Comparison of ENCODE assay signal across 11 cellular contexts in the genomic region with DNA sequence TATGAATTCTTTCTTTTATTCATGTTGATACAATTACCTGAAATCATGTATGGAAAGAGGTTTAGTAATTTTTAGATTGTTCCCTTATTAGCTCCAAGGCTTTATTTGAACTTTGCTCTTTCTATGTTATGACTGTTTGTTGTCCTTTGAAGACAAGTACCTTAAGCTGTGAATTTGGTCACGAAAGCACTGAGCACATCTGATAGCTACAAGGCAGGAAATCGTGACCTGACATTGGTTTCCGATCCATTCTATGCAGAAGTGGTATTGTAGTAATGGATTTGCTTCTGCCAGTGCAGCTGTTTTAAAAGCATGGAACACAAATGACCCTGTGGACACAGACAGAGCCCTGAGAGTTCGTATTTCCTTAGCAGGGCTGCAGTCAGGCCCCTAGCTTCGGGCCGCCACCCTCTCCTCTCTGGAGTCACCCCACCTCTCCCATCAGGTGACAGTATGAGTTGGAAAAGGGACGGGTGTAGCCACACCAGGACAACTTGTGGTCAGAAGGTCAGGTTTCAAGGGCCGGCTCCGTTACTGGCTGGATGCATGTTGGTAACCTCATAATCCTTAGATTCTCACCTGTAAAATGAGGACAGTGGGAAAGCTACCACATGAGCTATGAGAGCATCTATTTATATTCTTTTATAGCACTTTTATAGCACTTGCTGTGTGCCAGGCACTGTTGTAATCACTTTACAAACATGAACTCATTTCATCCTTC.
DNase-seq lines count a peak whose midpoint lies in the region; ATAC-seq, FAIRE-seq and TF ChIP-seq lines count a peak whose summit lies in the region.
"Had no signal": no experiment of that assay in that cellular context is flagged by ENCODE, and none has a peak within 500 bp of the region (broad histone marks: within the 10 kb centered on the region; RNA-seq: fewer than 3 reads in every experiment).

No MANE protein-coding gene starts in this region.

- no peaks in the 10 kb centered on the region for H3K27me3 ChIP-seq in GM23248 (replicated peaks; ENCODE audit: insufficient read depth)
- H3K27me3 ChIP-seq: neutrophil had no signal

- in situ Hi-C loops in GM23248 (cut with MboI): no loop called here

- H3K36me3 ChIP-seq in GM23248 (ENCODE audit: low read depth): no peaks in the 10 kb centered on the region
- H3K36me3 ChIP-seq: neutrophil had no signal

- H3K4me2 ChIP-seq in A549: peak overlapping the region; percentile 55
- no peak overlapping the region for H3K4me2 ChIP-seq in GM23248 (ENCODE audit: unreplicated experiment)

- peak overlapping the region; percentile 18 to 70; a peak in 4 of 6 replicates for H3K27ac ChIP-seq in A549
- no peak overlapping the region for H3K27ac ChIP-seq in GM23248
- H3K27ac ChIP-seq: neutrophil had no signal

- POLR2A ChIA-PET in A549 (lab: Yijun Ruan, JAX): no interaction called here
- POLR2A ChIA-PET in activated CD4-positive, alpha-beta memory T cell treated with anti-CD3 and anti-CD28 coated beads, Interleukin-2, amount 10 ng/mL, durations not matched to agents 7 days and 5 days (lab: Charles Lee): interaction anchor here (1.1 to 2.2 kb wide), 3 partner anchors 29 to 91 kb away, joined by 3 to 8 read pairs (median 7); partner anchors contain the start of gene SPATS2L

- H3K9me3 ChIP-seq in A549 (no peaks in the 10 kb centered on the region), GM23248 (ENCODE audit: low read depth) (no peaks in the 10 kb centered on the region)
- H3K9me3 ChIP-seq: neutrophil had no signal

- no peak overlapping the region for H2AFZ ChIP-seq in GM23248

- no peaks in the 10 kb centered on the region for H3K9me3 Mint-ChIP-seq in activated CD4-positive, alpha-beta memory T cell treated with anti-CD3 and anti-CD28 coated beads, Interleukin-2, amount 10 ng/mL, durations not matched to agents 7 days and 5 days
- H3K9me3 Mint-ChIP-seq: stimulated activated naive CD8-positive, alpha-beta T cell treated with anti-CD3 and anti-CD28 coated beads, Interleukin-15, Interleukin-2, amounts not matched to agents 100 ng/mL and 50 ng/mL, for 24 hours had no signal

- H3K4me3 ChIP-seq in A549 (no peak overlapping the region), GM23248 (no peak overlapping the region)

- peaks cover 81% of the 10 kb centered on the region for H3K4me1 Mint-ChIP-seq in activated CD4-positive, alpha-beta memory T cell treated with anti-CD3 and anti-CD28 coated beads, Interleukin-2, amount 10 ng/mL, durations not matched to agents 7 days and 5 days

- CTCF ChIA-PET in A549 (lab: Yijun Ruan, JAX): interaction anchor here (0.6 to 1.0 kb wide), 3 partner anchors 9 to 240 kb away, joined by 3 read pairs; no protein-coding TSS in a partner anchor
- CTCF ChIA-PET in activated CD4-positive, alpha-beta memory T cell treated with anti-CD3 and anti-CD28 coated beads, Interleukin-2, amount 10 ng/mL, durations not matched to agents 7 days and 5 days (lab: Charles Lee): interaction anchor here (1.2 to 1.7 kb wide), 2 partner anchors 105 to 107 kb away, joined by 3 to 4 read pairs; no protein-coding TSS in a partner anchor

- no peak for TF ChIP-seq CTCF in A549 (IDR thresholded peaks at IDR 0.05)

- H3K4me1 ChIP-seq in A549 (peaks cover 92% of the 10 kb centered on the region), GM23248 (ENCODE audit: insufficient read depth) (peaks cover 57% of the 10 kb centered on the region)

- peak overlapping the region; percentile 43 for H3K27ac Mint-ChIP-seq in activated CD4-positive, alpha-beta memory T cell treated with anti-CD3 and anti-CD28 coated beads, Interleukin-2, amount 10 ng/mL, durations not matched to agents 7 days and 5 days

- FAIRE-seq in A549 (lab: Jason Lieb, UNC): no peak

- no peak for TF ChIP-seq POLR2A in A549 (IDR thresholded peaks at IDR 0.05; ENCODE audit: low read length)

- 68% methylated on average over 9 of the region's 9 CpGs for WGBS in A549 (ENCODE audit: missing lambda C conversion rate)
- 94 to 96% methylated on average over 9 of the region's 9 CpGs for whole genome bisulfite sequencing in GM23248 (ENCODE audit: low coverage in 1 of 2, low lambda C conversion rate in 2 of 2, missing lambda C conversion rate in 2 of 2), 2 experiments

- peaks cover 7% of the 10 kb centered on the region for H3K36me3 Mint-ChIP-seq in activated CD4-positive, alpha-beta memory T cell treated with anti-CD3 and anti-CD28 coated beads, Interleukin-2, amount 10 ng/mL, durations not matched to agents 7 days and 5 days (ENCODE audit: low read depth)

- no peaks in the 10 kb centered on the region for H3K27me3 Mint-ChIP-seq in activated CD4-positive, alpha-beta memory T cell treated with anti-CD3 and anti-CD28 coated beads, Interleukin-2, amount 10 ng/mL, durations not matched to agents 7 days and 5 days
- H3K27me3 Mint-ChIP-seq: stimulated activated naive CD8-positive, alpha-beta T cell treated with anti-CD3 and anti-CD28 coated beads, Interleukin-15, Interleukin-2, amounts not matched to agents 100 ng/mL and 50 ng/mL, for 24 hours had no signal

- no peaks in the 10 kb centered on the region for H4K20me1 ChIP-seq in GM23248 (ENCODE audit: insufficient read depth)

- ATAC-seq in A549 (no peak; a peak in 1 of 6 replicates), GM19463 (IDR thresholded peaks at IDR 0.05; ENCODE audit: unreplicated experiment) (peak; percentile 26)

- H3K9me2 ChIP-seq in GM23248 (ENCODE audit: insufficient read depth): no peaks in the 10 kb centered on the region

- peaks cover 23% of the 10 kb centered on the region for H3F3A ChIP-seq in GM23248 (ENCODE audit: insufficient read depth)

- DNase-seq in A549 (ENCODE audit: low read depth in 1 of 2, low spot score in 1 of 2) (no peak), medulla oblongata (ENCODE audit: extremely low spot score) (peak; percentile 27), NCI-H1436 (lab: John Stamatoyannopoulos, UW) (no peak), midbrain (lab: John Stamatoyannopoulos, UW) (no peak), GM23248 (no peak)
- peak; percentile 45 for DNase-seq in activated CD4-positive, alpha-beta memory T cell treated with anti-CD3 and anti-CD28 coated beads, Interleukin-2, amount 10 ng/mL, durations not matched to agents 7 days and 5 days
- DNase-seq in effector CD4-positive, alpha-beta T cell: no peak
- DNase-seq: DMS 273 treated with DMSO at 0.1 percent for 48 hours had no signal

- TF ChIP-seq EP300 in A549 (IDR thresholded peaks at IDR 0.05): no peak

- H3K79me2 ChIP-seq in GM23248 (ENCODE audit: insufficient read depth): peaks cover 94% of the 10 kb centered on the region

- no peak overlapping the region for H3K4me3 Mint-ChIP-seq in activated CD4-positive, alpha-beta memory T cell treated with anti-CD3 and anti-CD28 coated beads, Interleukin-2, amount 10 ng/mL, durations not matched to agents 7 days and 5 days
- H3K4me3 Mint-ChIP-seq: stimulated activated naive CD8-positive, alpha-beta T cell treated with anti-CD3 and anti-CD28 coated beads, Interleukin-15, Interleukin-2, amounts not matched to agents 100 ng/mL and 50 ng/mL, for 24 hours had no signal

- H3K9ac ChIP-seq in GM23248: no peak overlapping the region

- TF ChIP-seq RAD21 in A549 (conservative IDR thresholded peaks at IDR 0.05 in 1 of 2, IDR thresholded peaks at IDR 0.05 in 1 of 2): no peak

TF ChIP-seq in A549, 52 proteins besides CTCF, POLR2A, EP300 and RAD21:
- TF ChIP-seq CHD2 (IDR thresholded peaks at IDR 0.05; ENCODE audit: low read length, partially characterized antibody) (no peak), MYC (IDR thresholded peaks at IDR 0.05; ENCODE audit: borderline replicate concordance, low read length) (no peak), POLR2AphosphoS2 (conservative IDR thresholded peaks at IDR 0.05; ENCODE audit: low read length) (no peak), HDAC2 (IDR thresholded peaks at IDR 0.05) (no peak), ZC3H11A (IDR thresholded peaks at IDR 0.05) (no peak), BHLHE40 (IDR thresholded peaks at IDR 0.05; ENCODE audit: low read depth, low read length) (no peak), EHMT2 (IDR thresholded peaks at IDR 0.05; ENCODE audit: low read depth) (no peak), HOXB5 (CRISPR knock-in tag; IDR thresholded peaks at IDR 0.05) (no peak), ZSCAN20 (CRISPR knock-in tag; IDR thresholded peaks at IDR 0.05) (no peak), MAFK (IDR thresholded peaks at IDR 0.05; ENCODE audit: partially characterized antibody) (no peak), RARB (CRISPR knock-in tag; IDR thresholded peaks at IDR 0.05) (no peak), FOSB (CRISPR knock-in tag; IDR thresholded peaks at IDR 0.05) (no peak), TP53 (CRISPR knock-in tag; IDR thresholded peaks at IDR 0.05) (no peak), ESRRA (IDR thresholded peaks at IDR 0.05; ENCODE audit: borderline replicate concordance, low read length) (no peak), GATA3 (IDR thresholded peaks at IDR 0.05; ENCODE audit: borderline replicate concordance) (no peak), CEBPB (IDR thresholded peaks at IDR 0.05) (no peak), TFCP2L1 (CRISPR knock-in tag; IDR thresholded peaks at IDR 0.05) (no peak), JUNB (IDR thresholded peaks at IDR 0.05) (no peak), MAX (IDR thresholded peaks at IDR 0.05) (no peak), NR3C1 (IDR thresholded peaks at IDR 0.05) (no peak)

Comparison
In these comparisons a context has a peak if more than half of its experiments do, and no peak if none do; other contexts are left out.
1. DNase-seq: peak in activated CD4-positive, alpha-beta memory T cell treated with anti-CD3 and anti-CD28 coated beads, Interleukin-2, amount 10 ng/mL, durations not matched to agents 7 days and 5 days (single experiment) and medulla oblongata (single experiment); none in A549 (0 of 2), NCI-H1436 (single experiment), effector CD4-positive, alpha-beta T cell (single experiment), midbrain (single experiment) and GM23248 (single experiment).